In genomic region chr11:120386774-120387371, GRCh38 we compare ENCODE assay signal across 21 cellular contexts.
"Had no signal": no experiment of that assay in that cellular context is flagged by ENCODE, and none has a peak within 500 bp of the region (broad histone marks: within the 10 kb centered on the region; RNA-seq: fewer than 3 reads in every experiment).

No MANE protein-coding gene starts in this region.

- H2AFZ ChIP-seq: parathyroid adenoma had no signal

- H3K4me1 Mint-ChIP-seq: activated naive CD4-positive, alpha-beta T cell treated with anti-CD3 and anti-CD28 coated beads, Interleukin-2, amount 50 U/mL, for 24 hours; stimulated activated naive CD8-positive, alpha-beta T cell treated with anti-CD3 and anti-CD28 coated beads, Interleukin-15, amount 100 ng/mL, for 72 hours had no signal

- H3K27me3 ChIP-seq: ascending aorta, breast epithelium, left lung, tibial artery had no signal

- H3K9ac ChIP-seq: parathyroid adenoma had no signal

- H3K27ac Mint-ChIP-seq: activated CD4-positive, alpha-beta memory T cell treated with anti-CD3 and anti-CD28 coated beads for 36 hours; activated naive CD4-positive, alpha-beta T cell treated with anti-CD3 and anti-CD28 coated beads, Interleukin-2, amount 50 U/mL, for 24 hours; activated T-helper 1 cell treated with anti-CD3 and anti-CD28 coated beads, Interleukin-12 subunit alpha, Interleukin-12 subunit beta, Interleukin-2, Interleukin-4 antibody, amounts not matched to agents 30 ng/mL and 10 ng/mL and 1 ng/mL, durations not matched to agents 14 hours and 24 hours and 36 hours; naive thymus-derived CD8-positive, alpha-beta T cell; stimulated activated effector memory CD8-positive, alpha-beta T cell treated with anti-CD3 and anti-CD28 coated beads, Interleukin-12 subunit alpha, Interleukin-12 subunit beta, amount 100 ng/mL, for 72 hours; stimulated activated naive CD8-positive, alpha-beta T cell treated with anti-CD3 and anti-CD28 coated beads, Interleukin-15, amount 100 ng/mL, for 72 hours; T-helper 1 cell treated with Interleukin-12 subunit alpha and Interleukin-12 subunit beta and Interleukin-4 antibody, amounts not matched to agents 30 μg/mL and 1 μg/mL, for 36 hours; WTC11 had no signal

- DNase-seq: activated CD4-positive, alpha-beta memory T cell treated with anti-CD3 and anti-CD28 coated beads for 36 hours; activated CD4-positive, alpha-beta T cell treated with anti-CD3 and anti-CD28 coated beads for 4 hours; activated gamma-delta T cell treated with Interleukin-2 at 50 U/mL for 16 hours; left lung; naive thymus-derived CD8-positive, alpha-beta T cell; right cardiac atrium; stimulated activated CD4-positive, alpha-beta T cell treated with anti-CD3 and anti-CD28 coated beads, Interleukin-12 subunit alpha, Interleukin-12 subunit beta, amount 100 ng/mL, for 4 hours; stimulated activated naive CD8-positive, alpha-beta T cell treated with anti-CD3 and anti-CD28 coated beads, Interleukin-15, amount 100 ng/mL, for 72 hours; T1000; tibial artery had no signal

- H3K9me3 ChIP-seq: ascending aorta, breast epithelium, left lung, tibial artery had no signal

- H3K27ac ChIP-seq: ascending aorta, breast epithelium, coronary artery, epithelial cell of prostate, left lung, parathyroid adenoma, tibial artery had no signal

- H3K4me3 Mint-ChIP-seq: activated CD4-positive, alpha-beta memory T cell treated with anti-CD3 and anti-CD28 coated beads for 36 hours; activated naive CD4-positive, alpha-beta T cell treated with anti-CD3 and anti-CD28 coated beads, Interleukin-2, amount 50 U/mL, for 24 hours; activated T-helper 1 cell treated with anti-CD3 and anti-CD28 coated beads, Interleukin-12 subunit alpha, Interleukin-12 subunit beta, Interleukin-2, Interleukin-4 antibody, amounts not matched to agents 30 ng/mL and 10 ng/mL and 1 ng/mL, durations not matched to agents 14 hours and 24 hours and 36 hours; central memory CD8-positive, alpha-beta T cell; naive thymus-derived CD8-positive, alpha-beta T cell; stimulated activated effector memory CD8-positive, alpha-beta T cell treated with anti-CD3 and anti-CD28 coated beads, Interleukin-12 subunit alpha, Interleukin-12 subunit beta, amount 100 ng/mL, for 72 hours; stimulated activated naive CD8-positive, alpha-beta T cell treated with anti-CD3 and anti-CD28 coated beads, Interleukin-15, amount 100 ng/mL, for 72 hours; T-helper 1 cell treated with Interleukin-12 subunit alpha and Interleukin-12 subunit beta and Interleukin-4 antibody, amounts not matched to agents 30 μg/mL and 1 μg/mL, for 36 hours; WTC11 had no signal

- H3K36me3 Mint-ChIP-seq: activated CD4-positive, alpha-beta memory T cell treated with anti-CD3 and anti-CD28 coated beads for 36 hours; stimulated activated effector memory CD8-positive, alpha-beta T cell treated with anti-CD3 and anti-CD28 coated beads, Interleukin-12 subunit alpha, Interleukin-12 subunit beta, amount 100 ng/mL, for 72 hours had no signal

- H3K36me3 ChIP-seq: ascending aorta, breast epithelium, left lung, tibial artery had no signal

- H3K4me3 ChIP-seq: ascending aorta, breast epithelium, coronary artery, left lung, tibial artery had no signal

- H3K9me3 Mint-ChIP-seq: central memory CD8-positive, alpha-beta T cell had no signal

- ATAC-seq: left lung; naive thymus-derived CD8-positive, alpha-beta T cell; right cardiac atrium; stimulated activated effector memory CD8-positive, alpha-beta T cell treated with anti-CD3 and anti-CD28 coated beads, Interleukin-12 subunit alpha, Interleukin-12 subunit beta, amount 100 ng/mL, for 72 hours; stimulated activated naive CD8-positive, alpha-beta T cell treated with anti-CD3 and anti-CD28 coated beads, Interleukin-15, amount 100 ng/mL, for 72 hours; WTC11 had no signal
